19 cellular contexts compared by ENCODE assay signal in genomic region chr17:49001671-49002070, GRCh38. TPM values are rescaled to one million over a fixed set of nuclear protein-coding genes. Genes with fewer than 3 reads are reported as not detected.
DNase-seq lines count a peak whose midpoint lies in the region; ATAC-seq and TF ChIP-seq lines count a peak whose summit lies in the region.
"Had no signal": no experiment of that assay in that cellular context is flagged by ENCODE, and none has a peak within 500 bp of the region (broad histone marks: within the 10 kb centered on the region; RNA-seq: fewer than 3 reads in every experiment).

No MANE protein-coding gene starts in this region.

- H3K27me3 Mint-ChIP-seq in Caco-2 (ENCODE audit: insufficient read depth, unreplicated experiment) (no peaks in the 10 kb centered on the region), neural crest cell (ENCODE audit: low read depth) (peaks cover 21% of the 10 kb centered on the region), natural killer cell (ENCODE audit: low read depth in 2 of 2) (peaks cover 74 to 87% of the 10 kb centered on the region in 2 donors)

- H3K4me1 Mint-ChIP-seq in Caco-2 (ENCODE audit: low read depth, unreplicated experiment): peaks cover 59% of the 10 kb centered on the region
- H3K4me1 Mint-ChIP-seq in neural crest cell: peaks cover 74% of the 10 kb centered on the region
- H3K4me1 Mint-ChIP-seq in natural killer cell: peaks cover 10 to 31% of the 10 kb centered on the region in 2 donors

- TF ChIP-seq CTCF in Caco-2 (IDR thresholded peaks at IDR 0.05; ENCODE audit: insufficient read depth in 1 of 2, low read depth in 1 of 2, low read length in 1 of 2, severe bottlenecking in 1 of 2, unreplicated experiment in 1 of 2) (no peak), choroid plexus epithelial cell (conservative IDR thresholded peaks at IDR 0.05; ENCODE audit: low read depth, low read length) (no peak), neural crest cell (conservative IDR thresholded peaks at IDR 0.05) (no peak), natural killer cell (IDR thresholded peaks at IDR 0.05) (no peak)

- POLR2A ChIA-PET in Caco-2 (lab: Charles Lee): no interaction called here

- peaks cover 98% of the 10 kb centered on the region for H3K36me3 Mint-ChIP-seq in Caco-2 (ENCODE audit: insufficient read depth, unreplicated experiment)
- H3K36me3 Mint-ChIP-seq in neural crest cell (ENCODE audit: low read depth): peaks cover 31% of the 10 kb centered on the region
- H3K36me3 Mint-ChIP-seq in natural killer cell: no peaks in the 10 kb centered on the region

- BruUV-seq in Caco-2 (replicated peaks; lab: Mats Ljungman, UMichigan): no TSS peak

- H3K4me1 ChIP-seq in Caco-2 (peaks cover 57% of the 10 kb centered on the region), NT2/D1 (ENCODE audit: insufficient read depth, insufficient read length) (peaks cover 8% of the 10 kb centered on the region)
- H3K4me1 ChIP-seq: parathyroid adenoma had no signal

- H3K9ac ChIP-seq in NT2/D1 (ENCODE audit: insufficient read length, low read depth): peak overlapping the region; percentile 100
- H3K9ac ChIP-seq: parathyroid adenoma had no signal

- H3K36me3 ChIP-seq in Caco-2 (ENCODE audit: control insufficient read depth, insufficient read depth, low read length) (peaks cover 9% of the 10 kb centered on the region), NT2/D1 (ENCODE audit: insufficient read depth, insufficient read length, low read length) (peaks cover 65% of the 10 kb centered on the region)
- H3K36me3 ChIP-seq: stomach had no signal

- no peak for DNase-seq in Caco-2
- no peak for DNase-seq in NT2/D1 (ENCODE audit: low read depth, low spot score)
- no peak for DNase-seq in choroid plexus epithelial cell (ENCODE audit: low read depth)
- no peak for DNase-seq in neural crest cell (ENCODE audit: low read depth, low spot score)
- DNase-seq in SKM-1 treated with dmso at 0.1 percent for 144 hours (lab: John Stamatoyannopoulos, UW; ENCODE audit: unreplicated experiment): no peak
- DNase-seq in natural killer cell: no peak
- DNase-seq: activated CD4-positive, alpha-beta memory T cell treated with anti-CD3 and anti-CD28 coated beads, Interleukin-2, amount 10 ng/mL, durations not matched to agents 7 days and 5 days; Karpas-422; NCI-H1694; NCI-H446; stimulated activated CD4-positive, alpha-beta T cell treated with anti-CD3 and anti-CD28 coated beads, Interleukin-12 subunit alpha, Interleukin-12 subunit beta, amount 100 ng/mL, for 4 hours; stomach had no signal

- H3K4me3 Mint-ChIP-seq in Caco-2 (ENCODE audit: unreplicated experiment) (peak overlapping the region; percentile 86), neural crest cell (peak overlapping the region; percentile 95), natural killer cell (no peak overlapping the region)
- H3K4me3 Mint-ChIP-seq: activated CD4-positive, alpha-beta memory T cell treated with anti-CD3 and anti-CD28 coated beads, Interleukin-2, amount 10 ng/mL, durations not matched to agents 7 days and 5 days; activated T-helper 1 cell treated with anti-CD3 and anti-CD28 coated beads, Interleukin-12 subunit alpha, Interleukin-12 subunit beta, Interleukin-2, Interleukin-4 antibody, amounts not matched to agents 30 ng/mL and 10 ng/mL and 1 ng/mL, durations not matched to agents 14 hours and 24 hours and 36 hours had no signal

- H3K27ac Mint-ChIP-seq in Caco-2 (ENCODE audit: unreplicated experiment): peak overlapping the region; percentile 94
- H3K27ac Mint-ChIP-seq in neural crest cell (ENCODE audit: unreplicated experiment): peak overlapping the region; percentile 73
- no peak overlapping the region for H3K27ac Mint-ChIP-seq in natural killer cell
- H3K27ac Mint-ChIP-seq: activated CD4-positive, alpha-beta memory T cell treated with anti-CD3 and anti-CD28 coated beads, Interleukin-2, amount 10 ng/mL, durations not matched to agents 7 days and 5 days; activated T-helper 1 cell treated with anti-CD3 and anti-CD28 coated beads, Interleukin-12 subunit alpha, Interleukin-12 subunit beta, Interleukin-2, Interleukin-4 antibody, amounts not matched to agents 30 ng/mL and 10 ng/mL and 1 ng/mL, durations not matched to agents 14 hours and 24 hours and 36 hours had no signal

- CTCF ChIA-PET in Caco-2 (lab: Charles Lee): no interaction called here

- intact Hi-C loops in Caco-2 (cut with micrococcal nuclease; ENCODE audit: unreplicated experiment): no loop called here
- intact Hi-C loops in natural killer cell (cut with micrococcal nuclease): no loop called here

- H3K27me3 ChIP-seq in Caco-2 (replicated peaks; ENCODE audit: control insufficient read depth, insufficient read depth, low read length) (no peaks in the 10 kb centered on the region), NT2/D1 (ENCODE audit: insufficient read depth, insufficient read length) (no peaks in the 10 kb centered on the region)

- H3K4me3 ChIP-seq in Caco-2 (ENCODE audit: low read depth, low read length) (no peak overlapping the region), NT2/D1 (ENCODE audit: insufficient read length, low read depth) (peak overlapping the region; percentile 91), choroid plexus epithelial cell (ENCODE audit: low read depth, low read length) (peak overlapping the region; percentile 91)
- H3K4me3 ChIP-seq: stomach had no signal

- H3K9me3 ChIP-seq in Caco-2 (no peaks in the 10 kb centered on the region), NT2/D1 (ENCODE audit: insufficient read depth, low read length) (no peaks in the 10 kb centered on the region)
- H3K9me3 ChIP-seq: stomach had no signal

- ATAC-seq in natural killer cell: no peak
- ATAC-seq in HG03175 (IDR thresholded peaks at IDR 0.05; ENCODE audit: unreplicated experiment): no peak
- ATAC-seq in GM21723 (IDR thresholded peaks at IDR 0.05; ENCODE audit: unreplicated experiment): no peak
- ATAC-seq: SK-N-SH treated with all-trans-retinoic acid at 6 μM for 48 hours had no signal

- H3K9me3 Mint-ChIP-seq in Caco-2 (ENCODE audit: unreplicated experiment) (no peaks in the 10 kb centered on the region), neural crest cell (no peaks in the 10 kb centered on the region), natural killer cell (no peaks in the 10 kb centered on the region)
- H3K9me3 Mint-ChIP-seq: activated CD4-positive, alpha-beta memory T cell treated with anti-CD3 and anti-CD28 coated beads, Interleukin-2, amount 10 ng/mL, durations not matched to agents 7 days and 5 days; activated T-helper 1 cell treated with anti-CD3 and anti-CD28 coated beads, Interleukin-12 subunit alpha, Interleukin-12 subunit beta, Interleukin-2, Interleukin-4 antibody, amounts not matched to agents 30 ng/mL and 10 ng/mL and 1 ng/mL, durations not matched to agents 14 hours and 24 hours and 36 hours had no signal

RNA-seq across cellular contexts. Expression of gene IGF2BP1, which starts 4.5 kb away (rescaled TPM):
- total RNA-seq in Caco-2 (2022): 583 and 601 TPM in 2 replicates
- 536 and 543 TPM in 2 replicates for total RNA-seq in neural crest cell
- not detected for total RNA-seq in natural killer cell
- total RNA-seq: activated CD4-positive, alpha-beta memory T cell treated with anti-CD3 and anti-CD28 coated beads, Interleukin-2, amount 10 ng/mL, durations not matched to agents 7 days and 5 days; activated T-helper 1 cell treated with anti-CD3 and anti-CD28 coated beads, Interleukin-12 subunit alpha, Interleukin-12 subunit beta, Interleukin-2, Interleukin-4 antibody, amounts not matched to agents 30 ng/mL and 10 ng/mL and 1 ng/mL, durations not matched to agents 14 hours and 24 hours and 36 hours; mesenteric fat pad had no signal

RNA-seq across cellular contexts. Expression of gene GIP, which starts 33.3 kb away (rescaled TPM):
- total RNA-seq in Caco-2 (2022): 0.59 and 0.63 TPM in 2 replicates
- total RNA-seq in neural crest cell: not detected in 2 replicates
- not detected for total RNA-seq in natural killer cell
- total RNA-seq: activated CD4-positive, alpha-beta memory T cell treated with anti-CD3 and anti-CD28 coated beads, Interleukin-2, amount 10 ng/mL, durations not matched to agents 7 days and 5 days; activated T-helper 1 cell treated with anti-CD3 and anti-CD28 coated beads, Interleukin-12 subunit alpha, Interleukin-12 subunit beta, Interleukin-2, Interleukin-4 antibody, amounts not matched to agents 30 ng/mL and 10 ng/mL and 1 ng/mL, durations not matched to agents 14 hours and 24 hours and 36 hours; cerebellum; mesenteric fat pad; stomach had no signal

RNA-seq across cellular contexts. Expression of gene SNF8, which starts 57.0 kb away (rescaled TPM):
- total RNA-seq in Caco-2 (2022) (457 and 461 TPM in 2 replicates), neural crest cell (146 and 153 TPM in 2 replicates), natural killer cell (10 to 100 TPM; 76.9 to 86.0 (median 78.3) TPM)

Comparison
In these comparisons a context has a peak if more than half of its experiments do, and no peak if none do; other contexts are left out.
1. H3K27ac Mint-ChIP-seq: peak in Caco-2 (single experiment) and neural crest cell (single experiment); none in natural killer cell (0 of 2).
2. RNA of gene IGF2BP1, which starts 4.5 kb away (total RNA-seq): 583 to 601 TPM in Caco-2 and 536 to 543 TPM in neural crest cell; not detected in natural killer cell; every median in the first group is over 100 times any median in the second.